Comparison of ENCODE assay signal across 11 cellular contexts in the genomic region with DNA sequence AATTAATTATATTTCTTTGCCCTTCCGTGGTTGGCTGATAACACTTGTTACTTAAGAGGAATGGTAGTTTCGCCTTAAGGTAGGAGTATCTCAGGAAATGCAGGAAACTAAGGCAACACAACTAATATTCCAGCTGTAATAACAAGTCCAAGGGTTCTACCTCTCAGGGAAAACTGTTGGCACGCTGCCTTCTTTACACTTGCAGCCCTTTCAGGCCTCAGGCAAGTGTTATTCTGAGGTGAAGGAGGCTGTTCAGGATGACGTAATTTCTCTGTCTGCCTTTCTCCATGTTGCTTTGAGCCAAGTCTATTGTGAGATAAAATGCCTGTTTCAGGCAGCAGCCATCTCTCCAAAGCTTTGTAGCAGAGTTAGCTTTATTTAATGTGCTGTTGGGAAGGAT. TPM values are rescaled to one million over a fixed set of nuclear protein-coding genes. Genes with fewer than 3 reads are reported as not detected.
DNase-seq lines count a peak whose midpoint lies in the region; ATAC-seq, FAIRE-seq and TF ChIP-seq lines count a peak whose summit lies in the region.
"Had no signal": no experiment of that assay in that cellular context is flagged by ENCODE, and none has a peak within 500 bp of the region (broad histone marks: within the 10 kb centered on the region; RNA-seq: fewer than 3 reads in every experiment).

No MANE protein-coding gene starts in this region.

- no peaks in the 10 kb centered on the region for H3K36me3 Mint-ChIP-seq in activated CD4-positive, alpha-beta T cell treated with anti-CD3 and anti-CD28 coated beads, Interleukin-2, amount 10 ng/mL, durations not matched to agents 7 days and 5 days (ENCODE audit: low read depth)

- ATAC-seq in HG03095 (IDR thresholded peaks at IDR 0.05; ENCODE audit: unreplicated experiment): no peak

- H3K36me3 ChIP-seq in hepatocyte (replicated peaks; ENCODE audit: insufficient read depth, low read depth): no peaks in the 10 kb centered on the region

- no peak overlapping the region for H3K27ac Mint-ChIP-seq in activated CD4-positive, alpha-beta T cell treated with anti-CD3 and anti-CD28 coated beads, Interleukin-2, amount 10 ng/mL, durations not matched to agents 7 days and 5 days

- no peaks in the 10 kb centered on the region for H3K9me3 ChIP-seq in hepatocyte (ENCODE audit: low read depth)

- peak; percentile 13 for DNase-seq in NCI-H510A treated with DMSO at 0.1 percent for 48 hours (lab: John Stamatoyannopoulos, UW)
- no peak for DNase-seq in NCI-H510A (lab: John Stamatoyannopoulos, UW)
- DNase-seq in astrocyte of the hippocampus (ENCODE audit: low read depth, low spot score): peak; percentile 83
- peak; percentile 50 for DNase-seq in hepatocyte (ENCODE audit: low spot score)
- DNase-seq in urothelium cell line (ENCODE audit: low spot score): peak; percentile 37
- no peak for DNase-seq in MV-4-11 (lab: John Stamatoyannopoulos, UW)
- DNase-seq in activated CD4-positive, alpha-beta T cell treated with anti-CD3 and anti-CD28 coated beads, Interleukin-2, amount 10 ng/mL, durations not matched to agents 7 days and 5 days: no peak
- DNase-seq: activated effector memory CD4-positive, alpha-beta T cell treated with Interleukin-2 at 50 U/mL for 16 hours had no signal

- H3K4me1 Mint-ChIP-seq in activated CD4-positive, alpha-beta T cell treated with anti-CD3 and anti-CD28 coated beads, Interleukin-2, amount 10 ng/mL, durations not matched to agents 7 days and 5 days: peaks cover 8% of the 10 kb centered on the region

- no peaks in the 10 kb centered on the region for H3K27me3 ChIP-seq in hepatocyte

- no peaks in the 10 kb centered on the region for H4K20me1 ChIP-seq in hepatocyte (ENCODE audit: insufficient read depth, poor library complexity, severe bottlenecking)

- peak overlapping the region; percentile 15 for H3K4me2 ChIP-seq in hepatocyte

- no peaks in the 10 kb centered on the region for H3K9me3 Mint-ChIP-seq in activated CD4-positive, alpha-beta T cell treated with anti-CD3 and anti-CD28 coated beads, Interleukin-2, amount 10 ng/mL, durations not matched to agents 7 days and 5 days

- no peak overlapping the region for H3K4me3 ChIP-seq in hepatocyte

- peak overlapping the region; percentile 67 for H3K27ac ChIP-seq in hepatocyte

- FAIRE-seq in urothelium cell line (lab: Jason Lieb, UNC): no peak
- FAIRE-seq: A204.1 had no signal

- no peaks in the 10 kb centered on the region for H3K9me2 ChIP-seq in hepatocyte (replicated peaks; ENCODE audit: insufficient read depth)

- peaks cover 19% of the 10 kb centered on the region for H3K79me2 ChIP-seq in hepatocyte

- H3K4me1 ChIP-seq in hepatocyte (ENCODE audit: insufficient read depth): peaks cover 3% of the 10 kb centered on the region

- CTCF ChIA-PET in activated CD4-positive, alpha-beta T cell treated with anti-CD3 and anti-CD28 coated beads, Interleukin-2, amount 10 ng/mL, durations not matched to agents 7 days and 5 days (lab: Charles Lee): no interaction called here

- H3K27me3 Mint-ChIP-seq in activated CD4-positive, alpha-beta T cell treated with anti-CD3 and anti-CD28 coated beads, Interleukin-2, amount 10 ng/mL, durations not matched to agents 7 days and 5 days: peaks cover 3% of the 10 kb centered on the region

- WGBS in hepatocyte (ENCODE audit: low lambda C conversion rate, missing lambda C conversion rate): 74% methylated on average over 4 of the region's 4 CpGs

- no peak for TF ChIP-seq CTCF in hepatocyte (IDR thresholded peaks at IDR 0.05; ENCODE audit: poor library complexity)

- POLR2A ChIA-PET in activated CD4-positive, alpha-beta T cell treated with anti-CD3 and anti-CD28 coated beads, Interleukin-2, amount 10 ng/mL, durations not matched to agents 7 days and 5 days (lab: Charles Lee): no interaction called here

- no peak overlapping the region for H3K4me3 Mint-ChIP-seq in activated CD4-positive, alpha-beta T cell treated with anti-CD3 and anti-CD28 coated beads, Interleukin-2, amount 10 ng/mL, durations not matched to agents 7 days and 5 days

- H2AFZ ChIP-seq in hepatocyte: peak overlapping the region; percentile 3

RNA-seq across cellular contexts. Expression of a gene that starts 38.0 kb away (rescaled TPM):
- total RNA-seq in hepatocyte: 367 and 398 TPM in 2 replicates
- polyA plus RNA-seq in hepatocyte: 98.0 and 104 TPM in 2 replicates
- total RNA-seq in activated CD4-positive, alpha-beta T cell treated with anti-CD3 and anti-CD28 coated beads, Interleukin-2, amount 10 ng/mL, durations not matched to agents 7 days and 5 days: under 1 TPM; 0.12 to 0.27 TPM
- total RNA-seq: T-helper 2 cell treated with Interferon-gamma antibody and Interleukin-4, amounts not matched to agents 100 ng/mL and 5 ng/mL, for 36 hours had no signal

Comparison
In these comparisons a context has a peak if more than half of its experiments do, and no peak if none do; other contexts are left out.
1. DNase-seq: peak in NCI-H510A treated with DMSO at 0.1 percent for 48 hours (single experiment), astrocyte of the hippocampus (single experiment), hepatocyte (single experiment) and urothelium cell line (single experiment); none in NCI-H510A (single experiment), MV-4-11 (single experiment) and activated CD4-positive, alpha-beta T cell treated with anti-CD3 and anti-CD28 coated beads, Interleukin-2, amount 10 ng/mL, durations not matched to agents 7 days and 5 days (single experiment).
2. RNA of a gene that starts 38.0 kb away (total RNA-seq): 367 to 398 TPM in hepatocyte; 0.12 to 0.27 TPM in activated CD4-positive, alpha-beta T cell treated with anti-CD3 and anti-CD28 coated beads, Interleukin-2, amount 10 ng/mL, durations not matched to agents 7 days and 5 days; every median in the first group is over 100 times any median in the second.